In genomic region chr15:43239732-43240491, GRCh38 we compare ENCODE assay signal across 1 cellular context.
A peak's percentile ranks its signal among the peaks of the same experiment; 100 is the strongest.
TF ChIP-seq lines count a peak whose summit lies in the region.

No MANE protein-coding gene starts in this region.

TF ChIP-seq in K562, 482 proteins besides CTCF, POLR2A, EP300 and RAD21:
- TF ChIP-seq CUX1 (CRISPR knock-in tag; IDR thresholded peaks at IDR 0.05) (no peak), ATF3 (IDR thresholded peaks at IDR 0.05) (peak; percentile 63), ATF3 (CRISPR knock-in tag; conservative IDR thresholded peaks at IDR 0.05) (no peak), JUND (IDR thresholded peaks at IDR 0.05; ENCODE audit: borderline replicate concordance, low read depth, low read length) (peak; percentile 72; the same call in 1 of the 2 replicates), JUND (tag; IDR thresholded peaks at IDR 0.05; ENCODE audit: borderline replicate concordance, low read depth, low read length) (peak; percentile 45; the same call in 2 of the 3 replicates), SPI1 (IDR thresholded peaks at IDR 0.05; ENCODE audit: borderline replicate concordance, low read depth, low read length) (0 out of 2 replicates have a peak, but pooled peaks have one; percentile 12), FOSL1 (tag; conservative IDR thresholded peaks at IDR 0.05) (peak; percentile 77)
TF ChIP-seq in K562: peak in this region for 4.
